27 cellular contexts compared by ENCODE assay signal in the genomic region with DNA sequence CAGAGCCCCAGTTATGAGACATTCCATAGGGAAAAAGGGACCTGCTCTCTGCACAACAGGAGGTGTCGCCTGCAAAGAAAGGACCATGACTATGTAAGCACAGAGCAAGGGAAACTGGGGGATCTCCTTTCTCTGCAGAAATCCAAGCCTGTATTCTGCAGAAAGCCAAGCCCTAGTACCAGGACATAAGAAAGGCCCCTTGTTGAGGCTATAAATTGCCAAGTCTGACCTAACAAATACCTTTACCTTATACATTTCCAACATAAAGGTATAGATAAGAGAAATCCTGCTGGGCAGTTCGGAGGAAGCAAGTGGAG. TPM values are rescaled to one million over a fixed set of nuclear protein-coding genes. Genes with fewer than 3 reads are reported as not detected.
"Had no signal": no experiment of that assay in that cellular context is flagged by ENCODE, and none has a peak within 500 bp of the region (broad histone marks: within the 10 kb centered on the region; RNA-seq: fewer than 3 reads in every experiment).

No MANE protein-coding gene starts in this region.

- ATAC-seq: esophagus mucosa; gastrocnemius medialis; left lung; mucosa of descending colon; natural killer cell treated with Interleukin-12 subunit alpha and Interleukin-12 subunit beta and Interleukin-15 and Interleukin-18, amount 100 ng/mL, for 72 hours; sciatic nerve; stimulated activated naive CD8-positive, alpha-beta T cell treated with anti-CD3 and anti-CD28 coated beads, Interleukin-15, amount 100 ng/mL, for 72 hours had no signal

- H3K4me1 ChIP-seq: colonic mucosa had no signal

- H3K4me2 ChIP-seq: smooth muscle cell had no signal

- H3K4me3 ChIP-seq: colonic mucosa, gastrocnemius medialis, left lung, mucosa of descending colon, prostate gland, right atrium auricular region, smooth muscle cell, thyroid gland had no signal

- H3K9me3 ChIP-seq: colonic mucosa, gastrocnemius medialis, left lung, mucosa of descending colon, prostate gland, right atrium auricular region, thyroid gland had no signal

- H3K27me3 ChIP-seq: right atrium auricular region, thyroid gland had no signal

- DNase-seq: colonic mucosa; effector CD8-positive, alpha-beta T cell; endodermal cell; foreskin fibroblast; gastrocnemius medialis; head of caudate nucleus; kidney; left lung; mesenchymal stem cell; mucosa of descending colon; naive B cell; nucleus accumbens; stimulated activated CD4-positive, alpha-beta T cell treated with anti-CD3 and anti-CD28 coated beads, Interleukin-12 subunit alpha, Interleukin-12 subunit beta, amount 100 ng/mL, for 4 hours; stimulated activated CD4-positive, alpha-beta T cell treated with anti-CD3 and anti-CD28 coated beads, Interleukin-1b, Interleukin-23, amount 100 ng/mL, for 48 hours; stimulated activated CD4-positive, alpha-beta T cell treated with anti-CD3 and anti-CD28 coated beads, Interleukin-4, amount 100 ng/mL, for 1 hour; stimulated activated CD8-positive, alpha-beta memory T cell treated with anti-CD3 and anti-CD28 coated beads, Interleukin-4, amount 100 ng/mL, for 48 hours; stimulated activated naive CD4-positive, alpha-beta T cell; stimulated activated naive CD8-positive, alpha-beta T cell treated with anti-CD3 and anti-CD28 coated beads, Interleukin-15, amount 100 ng/mL, for 72 hours; thyroid gland; trophoblast cell had no signal

- H3K36me3 ChIP-seq: colonic mucosa, gastrocnemius medialis, left lung, prostate gland, right atrium auricular region, thyroid gland had no signal

- H3K27ac ChIP-seq: colonic mucosa, epithelial cell of prostate, gastrocnemius medialis, left lung, prostate gland, right atrium auricular region, thyroid gland had no signal

RNA-seq across cellular contexts. Expression of gene GOLGA6A, which starts 58.1 kb away (rescaled TPM):
- polyA plus RNA-seq: smooth muscle cell had no signal
